ENCODE assay signal across 8 cellular contexts in the genomic region with DNA sequence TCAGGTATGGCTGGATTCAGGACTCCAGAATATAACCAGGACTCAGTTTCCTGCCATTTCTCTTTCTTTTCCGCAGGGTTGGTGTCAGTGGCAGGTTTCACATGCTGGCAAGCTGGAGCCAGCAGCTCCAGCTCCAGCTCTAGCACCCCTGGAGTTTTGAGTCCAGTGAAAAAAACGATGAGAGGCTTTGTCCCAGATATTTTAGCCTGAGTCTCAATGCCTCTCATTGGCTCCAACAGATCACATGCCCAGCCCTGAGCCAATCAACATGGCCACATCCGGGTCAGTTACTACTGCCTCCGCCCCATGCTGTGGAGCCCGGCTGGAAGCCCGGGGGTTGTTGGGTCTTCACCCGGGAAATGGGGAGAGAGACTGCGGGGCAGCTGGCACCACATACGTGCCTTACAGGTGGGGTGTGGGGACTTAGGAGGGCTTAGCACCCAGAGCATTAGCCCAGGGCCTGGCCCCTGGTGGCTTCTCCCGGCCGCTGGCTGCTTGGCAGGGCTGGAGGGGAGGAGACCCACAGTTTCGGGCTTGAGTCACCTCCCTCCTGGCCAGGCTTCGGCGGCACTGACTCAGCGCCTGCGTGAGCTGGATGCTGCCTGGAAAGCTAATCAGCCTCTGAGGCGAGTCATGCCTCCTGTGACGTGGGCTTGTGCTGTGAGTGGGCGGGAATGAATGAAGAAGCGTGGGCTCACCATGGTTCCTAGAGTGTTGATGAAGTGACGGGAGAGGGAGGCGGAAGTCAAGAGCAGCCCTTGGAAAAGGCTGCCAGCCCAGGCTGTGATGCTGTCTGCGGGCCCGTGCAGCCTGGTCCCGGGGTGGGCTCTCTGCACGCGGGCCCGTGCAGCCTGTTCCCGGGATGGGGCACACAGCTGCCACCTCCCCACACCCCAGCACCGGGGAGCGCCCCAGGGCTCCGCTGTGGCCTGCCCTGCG. TPM values are rescaled to one million over a fixed set of nuclear protein-coding genes. Genes with fewer than 3 reads are reported as not detected.
A peak's percentile ranks its signal among the peaks of the same experiment; 100 is the strongest.
DNase-seq lines count a peak whose midpoint lies in the region; ATAC-seq, FAIRE-seq and TF ChIP-seq lines count a peak whose summit lies in the region.

No MANE protein-coding gene starts in this region.

- ATAC-seq in HG03354 (IDR thresholded peaks at IDR 0.05; ENCODE audit: poor library complexity, severe bottlenecking, unreplicated experiment) (peak; percentile 73), GM18907 (IDR thresholded peaks at IDR 0.05; ENCODE audit: unreplicated experiment) (no peak)
- peak; percentile 99 for ATAC-seq in activated CD4-positive, alpha-beta T cell treated with anti-CD3 and anti-CD28 coated beads for 36 hours

- H3K36me3 ChIP-seq in kidney epithelial cell (ENCODE audit: control insufficient read depth, insufficient read depth, low read length) = no peaks in the 10 kb centered on the region

- no peaks in the 10 kb centered on the region for H3K27me3 ChIP-seq in kidney epithelial cell (ENCODE audit: control insufficient read depth, insufficient read depth, low read length)

- CTCF ChIA-PET in activated CD4-positive, alpha-beta T cell treated with anti-CD3 and anti-CD28 coated beads for 36 hours (lab: Charles Lee) = interaction anchor here (0.5 to 4.0 kb wide), 11 partner anchors 19 to 393 kb away, joined by 3 to 16 read pairs (median 3); no protein-coding TSS in a partner anchor

- no peaks in the 10 kb centered on the region for H3K27me3 Mint-ChIP-seq in activated CD4-positive, alpha-beta T cell treated with anti-CD3 and anti-CD28 coated beads for 36 hours

- H3K36me3 Mint-ChIP-seq in activated CD4-positive, alpha-beta T cell treated with anti-CD3 and anti-CD28 coated beads for 36 hours (ENCODE audit: low read depth) = no peaks in the 10 kb centered on the region

- peaks cover 21% of the 10 kb centered on the region for H3K4me1 Mint-ChIP-seq in activated CD4-positive, alpha-beta T cell treated with anti-CD3 and anti-CD28 coated beads for 36 hours

- peak overlapping the region; percentile 64 for H3K4me3 Mint-ChIP-seq in activated CD4-positive, alpha-beta T cell treated with anti-CD3 and anti-CD28 coated beads for 36 hours

- DNase-seq in D721Med (ENCODE audit: insufficient read length, low spot score) (peak; percentile 51), NCI-H510A treated with DMSO at 0.1 percent for 48 hours (lab: John Stamatoyannopoulos, UW) (peak; percentile 79), cerebellar nuclear complex (lab: John Stamatoyannopoulos, UW) (peak; percentile 79 to 84), kidney epithelial cell (ENCODE audit: low read depth) (peak; percentile 98)
- DNase-seq in activated CD4-positive, alpha-beta T cell treated with anti-CD3 and anti-CD28 coated beads for 36 hours = peak; percentile 97
- peak; percentile 77 for DNase-seq in stimulated activated CD4-positive, alpha-beta T cell treated with anti-CD3 and anti-CD28 coated beads, Interleukin-12 subunit alpha, Interleukin-12 subunit beta, amount 100 ng/mL, for 4 hours

- no peak for FAIRE-seq in D721Med (lab: Jason Lieb, UNC)

- H3K27ac Mint-ChIP-seq in activated CD4-positive, alpha-beta T cell treated with anti-CD3 and anti-CD28 coated beads for 36 hours = peak overlapping the region; percentile 88

- peak overlapping the region; percentile 64 for H3K4me3 ChIP-seq in kidney epithelial cell (ENCODE audit: low read depth, low read length)

- no peak for TF ChIP-seq CTCF in D721Med (IDR thresholded peaks at IDR 0.05; ENCODE audit: insufficient read depth, missing control alignments)
- TF ChIP-seq CTCF in kidney epithelial cell (IDR thresholded peaks at IDR 0.05; ENCODE audit: insufficient read depth, low read length, poor library complexity, severe bottlenecking) = no peak

- H3K9me3 Mint-ChIP-seq in activated CD4-positive, alpha-beta T cell treated with anti-CD3 and anti-CD28 coated beads for 36 hours (ENCODE audit: low read depth) = no peaks in the 10 kb centered on the region

- POLR2A ChIA-PET in activated CD4-positive, alpha-beta T cell treated with anti-CD3 and anti-CD28 coated beads for 36 hours (lab: Charles Lee) = interaction anchor here (0.6 to 1.0 kb wide), 3 partner anchors 18 to 299 kb away, joined by 3 to 5 read pairs (median 3); a partner anchor contains a TSS

- intact Hi-C loops in activated CD4-positive, alpha-beta T cell treated with anti-CD3 and anti-CD28 coated beads for 36 hours (cut with DNase I, micrococcal nuclease) = loop anchor here (1.0 to 10.0 kb wide), 10 partner anchors 16 to 243 kb away; a partner anchor contains a TSS

RNA-seq across cellular contexts. Expression of a gene that starts 15.3 kb away (rescaled TPM):
- total RNA-seq in activated CD4-positive, alpha-beta T cell treated with anti-CD3 and anti-CD28 coated beads for 36 hours = 10 to 100 TPM; 41.0 to 43.2 TPM
- total RNA-seq in kidney epithelial cell = 53.0 and 57.1 TPM in 2 replicates

RNA-seq across cellular contexts. Expression of a gene that starts 27.5 kb away (rescaled TPM):
- total RNA-seq in activated CD4-positive, alpha-beta T cell treated with anti-CD3 and anti-CD28 coated beads for 36 hours = not detected
- 0.63 and 1.7 TPM in 2 replicates for total RNA-seq in kidney epithelial cell
